ENCODE assay signal across 9 cellular contexts in genomic region chr12:105053116-105053572, GRCh38. TPM values are rescaled to one million over a fixed set of nuclear protein-coding genes. Genes with fewer than 3 reads are reported as not detected.
A peak's percentile ranks its signal among the peaks of the same experiment; 100 is the strongest.
DNase-seq lines count a peak whose midpoint lies in the region; ATAC-seq and TF ChIP-seq lines count a peak whose summit lies in the region.
"Had no signal": no experiment of that assay in that cellular context is flagged by ENCODE, and none has a peak within 500 bp of the region (broad histone marks: within the 10 kb centered on the region; RNA-seq: fewer than 3 reads in every experiment).

No MANE protein-coding gene starts in this region.

- H3K79me2 ChIP-seq in hepatocyte = no peaks in the 10 kb centered on the region

- no peak overlapping the region for H3K4me2 ChIP-seq in hepatocyte

- peak; percentile 43 for DNase-seq in Caki2 (ENCODE audit: low read depth)
- DNase-seq in H7 = peak; percentile 25
- peak; percentile 30 to 62 for DNase-seq in NCI-H1930 (lab: John Stamatoyannopoulos, UW)
- peak; percentile 64 for DNase-seq in T-helper 2 cell treated with Interferon-gamma antibody and Interleukin-4, amounts not matched to agents 5 μg/mL and 100 μg/mL, for 36 hours (ENCODE audit: low spot score)
- DNase-seq in ascending aorta (ENCODE audit: low spot score in 2 of 2) = peak; percentile 17 to 92
- DNase-seq in hepatocyte (ENCODE audit: low spot score) = peak; percentile 81
- DNase-seq in skeletal muscle cell (ENCODE audit: low read depth) = peak; percentile 79

- H3K27ac Mint-ChIP-seq in T-helper 2 cell treated with Interferon-gamma antibody and Interleukin-4, amounts not matched to agents 5 μg/mL and 100 μg/mL, for 36 hours = no peak overlapping the region
- H3K27ac Mint-ChIP-seq: T-helper 1 cell treated with Interleukin-12 subunit alpha and Interleukin-12 subunit beta and Interleukin-4 antibody, amounts not matched to agents 30 μg/mL and 1 μg/mL, for 36 hours had no signal

- H3K4me3 ChIP-seq in H7 (ENCODE audit: insufficient read depth, low read depth, low read length) (no peak overlapping the region), ascending aorta (no peak overlapping the region), hepatocyte (no peak overlapping the region), skeletal muscle cell (ENCODE audit: low read depth, low read length) (no peak overlapping the region)

- intact Hi-C loops in ascending aorta (cut with DNase I) = loop anchor here (1.0 to 10.0 kb wide), 4 partner anchors 66 to 671 kb away; partner anchors contain the start of gene NOPCHAP1

- no peak overlapping the region for H2AFZ ChIP-seq in hepatocyte

- no peak overlapping the region for H3K27ac ChIP-seq in ascending aorta
- H3K27ac ChIP-seq in hepatocyte = no peak overlapping the region

- H4K20me1 ChIP-seq in hepatocyte (ENCODE audit: insufficient read depth, poor library complexity, severe bottlenecking) = no peaks in the 10 kb centered on the region

- in situ Hi-C loops in Caki2 (cut with HindIII; ENCODE audit: low pct_unique_long_range_greater_than_20kb, low sequenced_read_pairs) = no loop called here

- no peak for ATAC-seq in HG02610 (IDR thresholded peaks at IDR 0.05; ENCODE audit: unreplicated experiment)

- WGBS in hepatocyte (ENCODE audit: low lambda C conversion rate, missing lambda C conversion rate) = 6% methylated on average over 2 of the region's 2 CpGs

- H3K27me3 Mint-ChIP-seq in T-helper 2 cell treated with Interferon-gamma antibody and Interleukin-4, amounts not matched to agents 5 μg/mL and 100 μg/mL, for 36 hours (ENCODE audit: low read depth) = no peaks in the 10 kb centered on the region

- peaks cover 5% of the 10 kb centered on the region for H3K4me1 Mint-ChIP-seq in T-helper 2 cell treated with Interferon-gamma antibody and Interleukin-4, amounts not matched to agents 5 μg/mL and 100 μg/mL, for 36 hours (ENCODE audit: low read depth)

- H3K9me2 ChIP-seq in hepatocyte (replicated peaks; ENCODE audit: insufficient read depth) = no peaks in the 10 kb centered on the region

- H3K9me3 ChIP-seq in ascending aorta = peaks cover 0 to 11% of the 10 kb centered on the region in 2 donors
- peaks cover 5% of the 10 kb centered on the region for H3K9me3 ChIP-seq in hepatocyte (ENCODE audit: low read depth)

- H3K4me1 ChIP-seq in ascending aorta (no peaks in the 10 kb centered on the region), hepatocyte (ENCODE audit: insufficient read depth) (no peaks in the 10 kb centered on the region)

- peaks cover 16% of the 10 kb centered on the region for H3K9me3 Mint-ChIP-seq in T-helper 2 cell treated with Interferon-gamma antibody and Interleukin-4, amounts not matched to agents 5 μg/mL and 100 μg/mL, for 36 hours

- H3K4me3 Mint-ChIP-seq in T-helper 2 cell treated with Interferon-gamma antibody and Interleukin-4, amounts not matched to agents 5 μg/mL and 100 μg/mL, for 36 hours = no peak overlapping the region
- H3K4me3 Mint-ChIP-seq: T-helper 1 cell treated with Interleukin-12 subunit alpha and Interleukin-12 subunit beta and Interleukin-4 antibody, amounts not matched to agents 30 μg/mL and 1 μg/mL, for 36 hours had no signal

- no peaks in the 10 kb centered on the region for H3K27me3 ChIP-seq in H7 (ENCODE audit: control insufficient read depth, insufficient read depth, low read length)
- no peaks in the 10 kb centered on the region for H3K27me3 ChIP-seq in ascending aorta
- no peaks in the 10 kb centered on the region for H3K27me3 ChIP-seq in hepatocyte

- TF ChIP-seq CTCF in ascending aorta (IDR thresholded peaks at IDR 0.05) (peak; percentile 84 to 92 (median 91)), hepatocyte (IDR thresholded peaks at IDR 0.05; ENCODE audit: poor library complexity) (peak; percentile 94)

- H3K36me3 Mint-ChIP-seq in T-helper 2 cell treated with Interferon-gamma antibody and Interleukin-4, amounts not matched to agents 5 μg/mL and 100 μg/mL, for 36 hours (ENCODE audit: low read depth) = peaks cover 3% of the 10 kb centered on the region

- H3K36me3 ChIP-seq in H7 (replicated peaks; ENCODE audit: control insufficient read depth, insufficient read depth, low read length) = peaks cover 1% of the 10 kb centered on the region; the same call in 1 of the 2 replicates
- peaks cover 13 to 54% of the 10 kb centered on the region in 2 donors for H3K36me3 ChIP-seq in ascending aorta
- H3K36me3 ChIP-seq in hepatocyte (replicated peaks; ENCODE audit: insufficient read depth, low read depth) = no peaks in the 10 kb centered on the region

RNA-seq across cellular contexts. Expression of gene ALDH1L2, which starts 31.1 kb away (rescaled TPM):
- 1.2 and 1.3 TPM in 2 replicates for total RNA-seq in Caki2 (2014; rRNA removed; shearing (Covaris generic); ENCODE audit: low replicate concordance)
- 1.1 and 1.2 TPM in 2 replicates for total RNA-seq in H7 (2014; rRNA removed; shearing (Covaris generic))
- total RNA-seq in ascending aorta = 68.9 TPM
- total RNA-seq in hepatocyte = 11.1 and 16.2 TPM in 2 replicates
- polyA plus RNA-seq in hepatocyte = 5.9 and 6.5 TPM in 2 replicates

RNA-seq across cellular contexts. Expression of gene WASHC4, which starts 54.4 kb away (rescaled TPM):
- total RNA-seq in Caki2 (2014; rRNA removed; shearing (Covaris generic); ENCODE audit: low replicate concordance) = 11.6 and 13.7 TPM in 2 replicates
- total RNA-seq in H7 (2014; rRNA removed; shearing (Covaris generic)) = 34.7 and 54.6 TPM in 2 replicates
- 22.8 TPM for total RNA-seq in ascending aorta
- 92.7 and 102 TPM in 2 replicates for total RNA-seq in hepatocyte
- polyA plus RNA-seq in hepatocyte = 31.3 and 38.0 TPM in 2 replicates

Comparison
In these comparisons a context has a peak if more than half of its experiments do, and no peak if none do; other contexts are left out.
1. DNase-seq: peak in every context shown above with its lines; median percentile 81 in hepatocyte; 79 in skeletal muscle cell; 64 in T-helper 2 cell treated with Interferon-gamma antibody and Interleukin-4, amounts not matched to agents 5 μg/mL and 100 μg/mL, for 36 hours; 54 in ascending aorta; 46 in NCI-H1930; 43 in Caki2; 25 in H7.